ENCODE assay signal across 13 cellular contexts in the genomic region with DNA sequence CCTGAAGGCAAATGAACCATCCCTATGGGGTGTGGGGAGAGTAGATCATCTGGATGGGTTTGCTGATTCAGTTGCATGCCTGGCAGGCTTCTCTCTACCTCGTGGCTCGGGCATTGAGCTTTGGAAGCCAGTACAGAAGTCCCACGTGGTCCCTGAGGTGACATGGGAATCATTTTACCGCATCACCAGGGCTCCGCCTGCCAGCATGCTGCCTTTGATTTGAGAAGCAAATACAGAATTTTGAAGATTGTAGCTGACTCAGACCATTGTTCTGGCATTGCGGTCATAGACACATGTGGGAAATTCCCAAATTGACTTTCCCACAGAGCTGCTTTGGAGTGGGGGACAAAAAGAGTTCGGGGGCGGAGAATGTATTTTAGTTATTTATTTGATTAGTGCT.
DNase-seq lines count a peak whose midpoint lies in the region; ATAC-seq, FAIRE-seq and TF ChIP-seq lines count a peak whose summit lies in the region.
"Had no signal": no experiment of that assay in that cellular context is flagged by ENCODE, and none has a peak within 500 bp of the region (broad histone marks: within the 10 kb centered on the region; RNA-seq: fewer than 3 reads in every experiment).

No MANE protein-coding gene starts in this region.

- no peak overlapping the region for H3K4me3 ChIP-seq in fibroblast of the aortic adventitia (ENCODE audit: low read depth, low read length)
- H3K4me3 ChIP-seq: vagina had no signal

- intact Hi-C loops in posterior vena cava (cut with DNase I), result no loop called here

- TF ChIP-seq POLR2A in GM12891 (IDR thresholded peaks at IDR 0.05; ENCODE audit: low read depth, low read length), result no peak

- no peak for TF ChIP-seq CTCF in fibroblast of the aortic adventitia (IDR thresholded peaks at IDR 0.05; ENCODE audit: insufficient read depth, low read length)

- ATAC-seq in GM18502 (IDR thresholded peaks at IDR 0.05; ENCODE audit: poor library complexity, unreplicated experiment) (no peak), GM21528 (IDR thresholded peaks at IDR 0.05; ENCODE audit: low FRiP score, unreplicated experiment) (no peak)
- ATAC-seq: T-cell had no signal

- peak; percentile 86 for DNase-seq in Daoy (ENCODE audit: low read depth)
- DNase-seq in RPMI7951 (ENCODE audit: low read depth), result peak; percentile 83
- DNase-seq in fibroblast of the aortic adventitia (ENCODE audit: low read depth), result peak; percentile 94
- peak; percentile 84 for DNase-seq in posterior vena cava (ENCODE audit: low spot score)
- no peak for DNase-seq in activated effector memory CD4-positive, alpha-beta T cell treated with anti-CD3 and anti-CD28 coated beads, Interleukin-2, amount 50 U/mL, for 16 hours
- DNase-seq in GM12891 (ENCODE audit: insufficient read length, low spot score), result no peak
- DNase-seq: activated B cell treated with CpG ODN at 0.5 μM for 24 hours; activated CD8-positive, alpha-beta memory T cell treated with anti-CD3 and anti-CD28 coated beads, Interleukin-2, amount 50 U/mL, for 48 hours; T-cell had no signal

- FAIRE-seq in GM12891 (lab: Jason Lieb, UNC), result no peak
- FAIRE-seq: GM18507 had no signal

TF ChIP-seq in GM12891, 5 proteins besides CTCF, POLR2A, EP300 and RAD21:
- no peak for TF ChIP-seq POU2F2 (IDR thresholded peaks at IDR 0.05; ENCODE audit: low read depth, low read length)
- no peak for TF ChIP-seq POLR2AphosphoS5 (IDR thresholded peaks at IDR 0.05; ENCODE audit: low read depth, low read length)
- TF ChIP-seq SPI1 (IDR thresholded peaks at IDR 0.05; ENCODE audit: low read depth, low read length), result no peak
- TF ChIP-seq PAX5 (IDR thresholded peaks at IDR 0.05; ENCODE audit: insufficient read depth, low read length, severe bottlenecking), result no peak
- no peak for TF ChIP-seq TAF1 (IDR thresholded peaks at IDR 0.05; ENCODE audit: low read depth, low read length)

Comparison
In these comparisons a context has a peak if more than half of its experiments do, and no peak if none do; other contexts are left out.
1. DNase-seq: peak in Daoy (single experiment), RPMI7951 (single experiment), fibroblast of the aortic adventitia (single experiment) and posterior vena cava (single experiment); none in activated effector memory CD4-positive, alpha-beta T cell treated with anti-CD3 and anti-CD28 coated beads, Interleukin-2, amount 50 U/mL, for 16 hours (single experiment) and GM12891 (single experiment).